20 cellular contexts compared by ENCODE assay signal in the genomic region with DNA sequence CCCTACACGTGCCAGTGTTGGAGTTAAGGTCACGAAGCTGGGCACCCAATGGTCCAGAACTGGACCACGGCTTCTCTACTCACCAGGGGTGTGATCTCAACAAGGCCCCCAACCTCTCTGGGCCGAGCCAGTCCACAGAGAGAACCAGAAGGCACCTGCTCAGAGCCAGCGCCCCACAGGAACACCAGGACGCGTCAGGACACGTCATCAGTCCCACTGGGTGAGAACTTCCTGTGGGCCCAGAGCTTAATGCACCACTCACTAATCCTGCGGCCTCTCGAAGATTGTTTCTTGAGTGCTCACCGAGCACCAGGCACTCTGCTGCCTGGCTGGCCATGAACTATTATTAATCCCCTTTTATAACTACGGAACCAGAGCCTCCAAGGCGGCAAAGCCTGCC. TPM values are rescaled to one million over a fixed set of nuclear protein-coding genes. Genes with fewer than 3 reads are reported as not detected.
"Had no signal": no experiment of that assay in that cellular context is flagged by ENCODE, and none has a peak within 500 bp of the region (broad histone marks: within the 10 kb centered on the region; RNA-seq: fewer than 3 reads in every experiment).

No MANE protein-coding gene starts in this region.

- H3K4me1 Mint-ChIP-seq: natural killer cell; stimulated activated memory B cell treated with anti-CD40 and anti-IgM and Interleukin-4, amounts not matched to agents 10 μg/mL and 1 μg/mL and 100 μg/mL, for 72 hours had no signal

- H3K4me1 ChIP-seq: foreskin keratinocyte, lower lobe of right lung, spleen, upper lobe of right lung had no signal

- H3K9me3 Mint-ChIP-seq: activated T-cell treated with anti-CD3 and anti-CD28 coated beads, Interleukin-2, amount 50 U/mL, for 72 hours; effector memory CD8-positive, alpha-beta T cell; natural killer cell had no signal

- H3K27ac ChIP-seq: epithelial cell of prostate, foreskin keratinocyte, lower lobe of right lung, spleen, testis, upper lobe of right lung had no signal

- H3K36me3 ChIP-seq: lower lobe of right lung, spleen, upper lobe of right lung had no signal

- DNase-seq: activated CD4-positive, alpha-beta T cell treated with anti-CD3 and anti-CD28 coated beads, Interleukin-2, amount 50 U/mL, for 4 hours; activated gamma-delta T cell; activated T-cell treated with anti-CD3 and anti-CD28 coated beads, Interleukin-2, amount 50 U/mL, for 72 hours; effector memory CD8-positive, alpha-beta T cell; glutamatergic neuron; hippocampal formation; lower lobe of right lung; natural killer cell; occipital lobe; spleen; stimulated activated CD4-positive, alpha-beta T cell treated with anti-CD3 and anti-CD28 coated beads, Interleukin-4, amount 100 ng/mL, for 4 hours; testis; upper lobe of right lung had no signal

- H3K4me3 Mint-ChIP-seq: activated naive CD8-positive, alpha-beta T cell; activated T-cell treated with anti-CD3 and anti-CD28 coated beads, Interleukin-2, amount 50 U/mL, for 72 hours; effector memory CD8-positive, alpha-beta T cell; natural killer cell; stimulated activated memory B cell treated with anti-CD40 and anti-IgM and Interleukin-4, amounts not matched to agents 10 μg/mL and 1 μg/mL and 100 μg/mL, for 72 hours had no signal

- H3K27me3 ChIP-seq: testis had no signal

- H3K9me3 ChIP-seq: lower lobe of right lung, testis, upper lobe of right lung had no signal

- H3K4me3 ChIP-seq: lower lobe of right lung, spleen, testis, upper lobe of right lung had no signal

- H3K27ac Mint-ChIP-seq: activated naive CD8-positive, alpha-beta T cell; activated T-cell treated with anti-CD3 and anti-CD28 coated beads, Interleukin-2, amount 50 U/mL, for 72 hours; effector memory CD8-positive, alpha-beta T cell; natural killer cell; stimulated activated memory B cell treated with anti-CD40 and anti-IgM and Interleukin-4, amounts not matched to agents 10 μg/mL and 1 μg/mL and 100 μg/mL, for 72 hours had no signal

- H3K36me3 Mint-ChIP-seq: activated naive CD8-positive, alpha-beta T cell; natural killer cell; stimulated activated memory B cell treated with anti-CD40 and anti-IgM and Interleukin-4, amounts not matched to agents 10 μg/mL and 1 μg/mL and 100 μg/mL, for 72 hours had no signal

- ATAC-seq: activated T-cell treated with anti-CD3 and anti-CD28 coated beads, Interleukin-2, amount 50 U/mL, for 72 hours; effector memory CD8-positive, alpha-beta T cell; foreskin keratinocyte; lower lobe of right lung; natural killer cell; stimulated activated memory B cell treated with anti-CD40 and anti-IgM and Interleukin-4, amounts not matched to agents 10 μg/mL and 1 μg/mL and 100 μg/mL, for 72 hours; upper lobe of right lung had no signal

RNA-seq across cellular contexts. Expression of gene PHF21B, which starts 10.1 kb away (rescaled TPM):
- total RNA-seq: lower lobe of right lung, natural killer cell, renal cortical epithelial cell had no signal
- polyA plus RNA-seq: fibroblast of lung, keratinocyte had no signal
